In genomic region chr13:49690990-49691886, GRCh38 we compare ENCODE assay signal across 1 cellular context.
TF ChIP-seq lines count a peak whose summit lies in the region.

EBPL (minus strand) TSS chr13:49691486; CDS start chr13:49691424, 62 bp downstream.

TF ChIP-seq in K562, 482 proteins besides CTCF, POLR2A, EP300 and RAD21 (continued from another document and continues in another):
- TF ChIP-seq, protein P1, sequence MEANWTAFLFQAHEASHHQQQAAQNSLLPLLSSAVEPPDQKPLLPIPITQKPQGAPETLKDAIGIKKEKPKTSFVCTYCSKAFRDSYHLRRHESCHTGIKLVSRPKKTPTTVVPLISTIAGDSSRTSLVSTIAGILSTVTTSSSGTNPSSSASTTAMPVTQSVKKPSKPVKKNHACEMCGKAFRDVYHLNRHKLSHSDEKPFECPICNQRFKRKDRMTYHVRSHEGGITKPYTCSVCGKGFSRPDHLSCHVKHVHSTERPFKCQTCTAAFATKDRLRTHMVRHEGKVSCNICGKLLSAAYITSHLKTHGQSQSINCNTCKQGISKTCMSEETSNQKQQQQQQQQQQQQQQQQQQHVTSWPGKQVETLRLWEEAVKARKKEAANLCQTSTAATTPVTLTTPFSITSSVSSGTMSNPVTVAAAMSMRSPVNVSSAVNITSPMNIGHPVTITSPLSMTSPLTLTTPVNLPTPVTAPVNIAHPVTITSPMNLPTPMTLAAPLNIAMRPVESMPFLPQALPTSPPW (CRISPR knock-in tag; IDR thresholded peaks at IDR 0.05): peak; percentile 47
- TF ChIP-seq CTBP1 (IDR thresholded peaks at IDR 0.05; ENCODE audit: borderline replicate concordance): 0 out of 2 replicates have a peak, but pooled peaks have one; percentile 26
- TF ChIP-seq MNT (conservative IDR thresholded peaks at IDR 0.05): no peak; a peak in 1 of 4 replicates
- peak; percentile 9 for TF ChIP-seq RBM25 (IDR thresholded peaks at IDR 0.05; ENCODE audit: low read depth, low read length, severe bottlenecking)
- peak; percentile 67 to 82 for TF ChIP-seq E2F6 (IDR thresholded peaks at IDR 0.05; ENCODE audit: borderline replicate concordance in 1 of 2, extremely low read depth in 1 of 2, insufficient read depth in 1 of 2, insufficient read length in 1 of 2, low read depth in 1 of 2, low read length in 1 of 2, poor library complexity in 1 of 2, severe bottlenecking in 1 of 2)
- no peak for TF ChIP-seq ZNF282 (CRISPR knock-in tag; IDR thresholded peaks at IDR 0.05)
- TF ChIP-seq TAF1 (IDR thresholded peaks at IDR 0.05; ENCODE audit: control insufficient read depth, extremely low read depth, insufficient read depth, low read length, severe bottlenecking): peak; percentile 66
- TF ChIP-seq GATAD2B (IDR thresholded peaks at IDR 0.05; ENCODE audit: borderline replicate concordance): peak; percentile 81
- no peak for TF ChIP-seq SFPQ (IDR thresholded peaks at IDR 0.05; ENCODE audit: low read depth, low read length)
- peak; percentile 89 for TF ChIP-seq MYC (IDR thresholded peaks at IDR 0.05; ENCODE audit: low read depth, low read length)
- no peak for TF ChIP-seq MYC (CRISPR knock-in tag; IDR thresholded peaks at IDR 0.05; ENCODE audit: borderline replicate concordance, low read depth)
- peak; percentile 36; the same call in 1 of the 2 replicates for TF ChIP-seq EP400 (IDR thresholded peaks at IDR 0.05)
- peak; percentile 13 for TF ChIP-seq NFYB (IDR thresholded peaks at IDR 0.05; ENCODE audit: extremely low read depth, insufficient read length)
- TF ChIP-seq CEBPG (CRISPR knock-in tag; IDR thresholded peaks at IDR 0.05): peak; percentile 71
- peak in 1 of 2 experiments; percentile 87; a peak in 3 of 4 replicates for TF ChIP-seq CEBPG (tag; conservative IDR thresholded peaks at IDR 0.05 in 1 of 2, IDR thresholded peaks at IDR 0.05 in 1 of 2)
- TF ChIP-seq RB1 (IDR thresholded peaks at IDR 0.05; ENCODE audit: low read depth): no peak
- TF ChIP-seq AFF4 (CRISPR knock-in tag; IDR thresholded peaks at IDR 0.05): no peak
- TF ChIP-seq RBM15 (IDR thresholded peaks at IDR 0.05; ENCODE audit: insufficient read depth, low read length): no peak
- TF ChIP-seq, protein P2, sequence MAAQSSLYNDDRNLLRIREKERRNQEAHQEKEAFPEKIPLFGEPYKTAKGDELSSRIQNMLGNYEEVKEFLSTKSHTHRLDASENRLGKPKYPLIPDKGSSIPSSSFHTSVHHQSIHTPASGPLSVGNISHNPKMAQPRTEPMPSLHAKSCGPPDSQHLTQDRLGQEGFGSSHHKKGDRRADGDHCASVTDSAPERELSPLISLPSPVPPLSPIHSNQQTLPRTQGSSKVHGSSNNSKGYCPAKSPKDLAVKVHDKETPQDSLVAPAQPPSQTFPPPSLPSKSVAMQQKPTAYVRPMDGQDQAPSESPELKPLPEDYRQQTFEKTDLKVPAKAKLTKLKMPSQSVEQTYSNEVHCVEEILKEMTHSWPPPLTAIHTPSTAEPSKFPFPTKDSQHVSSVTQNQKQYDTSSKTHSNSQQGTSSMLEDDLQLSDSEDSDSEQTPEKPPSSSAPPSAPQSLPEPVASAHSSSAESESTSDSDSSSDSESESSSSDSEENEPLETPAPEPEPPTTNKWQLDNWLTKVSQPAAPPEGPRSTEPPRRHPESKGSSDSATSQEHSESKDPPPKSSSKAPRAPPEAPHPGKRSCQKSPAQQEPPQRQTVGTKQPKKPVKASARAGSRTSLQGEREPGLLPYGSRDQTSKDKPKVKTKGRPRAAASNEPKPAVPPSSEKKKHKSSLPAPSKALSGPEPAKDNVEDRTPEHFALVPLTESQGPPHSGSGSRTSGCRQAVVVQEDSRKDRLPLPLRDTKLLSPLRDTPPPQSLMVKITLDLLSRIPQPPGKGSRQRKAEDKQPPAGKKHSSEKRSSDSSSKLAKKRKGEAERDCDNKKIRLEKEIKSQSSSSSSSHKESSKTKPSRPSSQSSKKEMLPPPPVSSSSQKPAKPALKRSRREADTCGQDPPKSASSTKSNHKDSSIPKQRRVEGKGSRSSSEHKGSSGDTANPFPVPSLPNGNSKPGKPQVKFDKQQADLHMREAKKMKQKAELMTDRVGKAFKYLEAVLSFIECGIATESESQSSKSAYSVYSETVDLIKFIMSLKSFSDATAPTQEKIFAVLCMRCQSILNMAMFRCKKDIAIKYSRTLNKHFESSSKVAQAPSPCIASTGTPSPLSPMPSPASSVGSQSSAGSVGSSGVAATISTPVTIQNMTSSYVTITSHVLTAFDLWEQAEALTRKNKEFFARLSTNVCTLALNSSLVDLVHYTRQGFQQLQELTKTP (IDR thresholded peaks at IDR 0.05; ENCODE audit: low read depth in 1 of 2, partially characterized antibody in 2 of 2): no peak
- peak; percentile 40 for TF ChIP-seq EGR1 (conservative IDR thresholded peaks at IDR 0.05)
- TF ChIP-seq ZBTB12 (CRISPR knock-in tag; IDR thresholded peaks at IDR 0.05): no peak
- TF ChIP-seq ZNF431 (CRISPR knock-in tag; IDR thresholded peaks at IDR 0.05): no peak
- TF ChIP-seq ATF7 (IDR thresholded peaks at IDR 0.05): 0 out of 2 replicates have a peak, but pooled peaks have one; percentile 12
- TF ChIP-seq SP1 (CRISPR knock-in tag; IDR thresholded peaks at IDR 0.05): no peak
- TF ChIP-seq ZNF175 (CRISPR knock-in tag; IDR thresholded peaks at IDR 0.05; ENCODE audit: low read depth): no peak
- TF ChIP-seq ZFX (CRISPR knock-in tag; IDR thresholded peaks at IDR 0.05): peak; percentile 64
- TF ChIP-seq POLR2AphosphoS5 (IDR thresholded peaks at IDR 0.05; ENCODE audit: control insufficient read depth, insufficient read depth, low read depth, low read length): peak; percentile 43; the same call in 1 of the 2 replicates
- peak; percentile 16; the same call in 1 of the 2 replicates for TF ChIP-seq ARID4B (CRISPR knock-in tag; IDR thresholded peaks at IDR 0.05)
- TF ChIP-seq CXXC5 (CRISPR knock-in tag; IDR thresholded peaks at IDR 0.05): peak; percentile 44; the same call in 1 of the 2 replicates
- peak; percentile 43 for TF ChIP-seq POLR2B (IDR thresholded peaks at IDR 0.05; ENCODE audit: low read depth, partially characterized antibody)
- TF ChIP-seq, protein P3, sequence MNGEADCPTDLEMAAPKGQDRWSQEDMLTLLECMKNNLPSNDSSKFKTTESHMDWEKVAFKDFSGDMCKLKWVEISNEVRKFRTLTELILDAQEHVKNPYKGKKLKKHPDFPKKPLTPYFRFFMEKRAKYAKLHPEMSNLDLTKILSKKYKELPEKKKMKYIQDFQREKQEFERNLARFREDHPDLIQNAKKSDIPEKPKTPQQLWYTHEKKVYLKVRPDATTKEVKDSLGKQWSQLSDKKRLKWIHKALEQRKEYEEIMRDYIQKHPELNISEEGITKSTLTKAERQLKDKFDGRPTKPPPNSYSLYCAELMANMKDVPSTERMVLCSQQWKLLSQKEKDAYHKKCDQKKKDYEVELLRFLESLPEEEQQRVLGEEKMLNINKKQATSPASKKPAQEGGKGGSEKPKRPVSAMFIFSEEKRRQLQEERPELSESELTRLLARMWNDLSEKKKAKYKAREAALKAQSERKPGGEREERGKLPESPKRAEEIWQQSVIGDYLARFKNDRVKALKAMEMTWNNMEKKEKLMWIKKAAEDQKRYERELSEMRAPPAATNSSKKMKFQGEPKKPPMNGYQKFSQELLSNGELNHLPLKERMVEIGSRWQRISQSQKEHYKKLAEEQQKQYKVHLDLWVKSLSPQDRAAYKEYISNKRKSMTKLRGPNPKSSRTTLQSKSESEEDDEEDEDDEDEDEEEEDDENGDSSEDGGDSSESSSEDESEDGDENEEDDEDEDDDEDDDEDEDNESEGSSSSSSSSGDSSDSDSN (IDR thresholded peaks at IDR 0.05; ENCODE audit: borderline replicate concordance in 1 of 2, low read depth in 2 of 2, low read length in 2 of 2): 0 out of 4 replicates have a peak, but pooled peaks of 1 of the 2 experiments have one; percentile 45
